22 cellular contexts compared by ENCODE assay signal in genomic region chr1:24858277-24858676, GRCh38.
A peak's percentile ranks its signal among the peaks of the same experiment; 100 is the strongest.
DNase-seq lines count a peak whose midpoint lies in the region; ATAC-seq, FAIRE-seq and TF ChIP-seq lines count a peak whose summit lies in the region.
"Had no signal": no experiment of that assay in that cellular context is flagged by ENCODE, and none has a peak within 500 bp of the region (broad histone marks: within the 10 kb centered on the region; RNA-seq: fewer than 3 reads in every experiment).

No MANE protein-coding gene starts in this region.

- CTCF ChIA-PET in activated CD4-positive, alpha-beta memory T cell treated with anti-CD3 and anti-CD28 coated beads for 36 hours (lab: Charles Lee) = interaction anchor here (1.2 kb wide), 1 partner anchor 10 kb away, joined by 3 read pairs; no protein-coding TSS in a partner anchor
- CTCF ChIA-PET in activated CD4-positive, alpha-beta memory T cell treated with anti-CD3 and anti-CD28 coated beads, Interleukin-2, amount 10 ng/mL, durations not matched to agents 7 days and 5 days (lab: Charles Lee) = no interaction called here
- CTCF ChIA-PET in K562 (lab: Yijun Ruan, JAX; ENCODE audit: low intra/inter-chr PET ratio) = no interaction called here

- H3K9me3 ChIP-seq in K562 (replicated peaks; ENCODE audit: control insufficient read depth, insufficient read depth, low read depth, low read length) = no peaks in the 10 kb centered on the region
- H3K9me3 ChIP-seq: BLaER1 had no signal

- H3K36me3 Mint-ChIP-seq in activated CD4-positive, alpha-beta memory T cell treated with anti-CD3 and anti-CD28 coated beads for 36 hours = no peaks in the 10 kb centered on the region
- H3K36me3 Mint-ChIP-seq in activated CD4-positive, alpha-beta memory T cell treated with anti-CD3 and anti-CD28 coated beads, Interleukin-2, amount 10 ng/mL, durations not matched to agents 7 days and 5 days (ENCODE audit: low read depth) = no peaks in the 10 kb centered on the region
- H3K36me3 Mint-ChIP-seq in immature natural killer cell = peaks cover 0 to 22% (median 19%) of the 10 kb centered on the region in 3 donors
- H3K36me3 Mint-ChIP-seq: CD4-positive, CD25-positive, alpha-beta regulatory T cell; CD8-positive, alpha-beta T cell had no signal

- no peaks in the 10 kb centered on the region for H3K4me1 Mint-ChIP-seq in activated CD4-positive, alpha-beta memory T cell treated with anti-CD3 and anti-CD28 coated beads for 36 hours (ENCODE audit: low read depth)
- peaks cover 10% of the 10 kb centered on the region for H3K4me1 Mint-ChIP-seq in activated CD4-positive, alpha-beta memory T cell treated with anti-CD3 and anti-CD28 coated beads, Interleukin-2, amount 10 ng/mL, durations not matched to agents 7 days and 5 days
- peaks cover 79 to 97% of the 10 kb centered on the region in 2 donors for H3K4me1 Mint-ChIP-seq in immature natural killer cell
- H3K4me1 Mint-ChIP-seq: B cell had no signal

- no peaks in the 10 kb centered on the region for H3K79me2 ChIP-seq in K562 (ENCODE audit: control insufficient read depth, insufficient read depth, low read length)

- H3K4me2 ChIP-seq in K562 (ENCODE audit: insufficient read depth, low read length) = no peak overlapping the region
- H3K4me2 ChIP-seq: BLaER1, GM23338 had no signal

- 5% methylated on average over 1 of the region's 1 CpG for WGBS in K562 (ENCODE audit: insufficient coverage, low coverage, missing lambda C conversion rate)

- FAIRE-seq in K562 (lab: Jason Lieb, UNC) (no peak), frontal cortex (lab: Jason Lieb, UNC) (no peak)
- FAIRE-seq: A204.1, D721Med, GM12878 had no signal

- TF ChIP-seq EP300 in K562 (IDR thresholded peaks at IDR 0.05; ENCODE audit: low read length) = no peak

- no peak for DNase-seq in activated CD4-positive, alpha-beta memory T cell treated with anti-CD3 and anti-CD28 coated beads for 36 hours
- DNase-seq in activated CD4-positive, alpha-beta memory T cell treated with anti-CD3 and anti-CD28 coated beads, Interleukin-2, amount 10 ng/mL, durations not matched to agents 7 days and 5 days = no peak
- DNase-seq in K562 (ENCODE audit: extremely low read depth in 1 of 4, low spot score in 3 of 4) = no peak
- no peak for DNase-seq in immature natural killer cell
- no peak for DNase-seq in hepatic stellate cell (ENCODE audit: low spot score)
- DNase-seq in NCI-H2171 treated with DMSO at 0.1 percent for 48 hours (lab: John Stamatoyannopoulos, UW) = no peak
- no peak for DNase-seq in frontal cortex (ENCODE audit: low spot score in 2 of 2)
- DNase-seq: CD4-positive, CD25-positive, alpha-beta regulatory T cell; CD8-positive, alpha-beta T cell; DMS 273 treated with DMSO at 0.1 percent for 48 hours; DMS79; EL; GDM1; H9 had no signal

- 0 out of 2 replicates have a peak, but pooled peaks cover 5% of the 10 kb centered on the region for H4K20me1 ChIP-seq in K562 (replicated peaks; ENCODE audit: control insufficient read depth, insufficient read depth, low read length)
- H4K20me1 ChIP-seq: BLaER1 had no signal

- H3K27me3 Mint-ChIP-seq in activated CD4-positive, alpha-beta memory T cell treated with anti-CD3 and anti-CD28 coated beads for 36 hours = no peaks in the 10 kb centered on the region
- H3K27me3 Mint-ChIP-seq in activated CD4-positive, alpha-beta memory T cell treated with anti-CD3 and anti-CD28 coated beads, Interleukin-2, amount 10 ng/mL, durations not matched to agents 7 days and 5 days = peaks cover 27% of the 10 kb centered on the region
- H3K27me3 Mint-ChIP-seq in immature natural killer cell (ENCODE audit: low read depth in 3 of 3) = peaks cover 0 to 17% (median 14%) of the 10 kb centered on the region in 3 donors

- H3K27ac ChIP-seq in K562 (ENCODE audit: extremely low read depth, low read depth, low read length) = no peak overlapping the region
- H3K27ac ChIP-seq: 22Rv1, BLaER1, C4-2B had no signal

- H3K9me1 ChIP-seq in K562 (ENCODE audit: control insufficient read depth, insufficient read depth, low read length) = no peaks in the 10 kb centered on the region

- TF ChIP-seq CTCF in K562 (IDR thresholded peaks at IDR 0.05 in 2 of 3, conservative IDR thresholded peaks at IDR 0.05 in 1 of 3; ENCODE audit: insufficient read depth in 2 of 3, low read depth in 1 of 3, low read length in 3 of 3) = no peak

- POLR2A ChIA-PET in activated CD4-positive, alpha-beta memory T cell treated with anti-CD3 and anti-CD28 coated beads for 36 hours (lab: Charles Lee) = no interaction called here
- POLR2A ChIA-PET in activated CD4-positive, alpha-beta memory T cell treated with anti-CD3 and anti-CD28 coated beads, Interleukin-2, amount 10 ng/mL, durations not matched to agents 7 days and 5 days (lab: Charles Lee) = no interaction called here
- POLR2A ChIA-PET in K562 (lab: Yijun Ruan, JAX) = interaction anchor here (0.6 kb wide), 2 partner anchors 54 to 1218 kb away, joined by 3 read pairs; no protein-coding TSS in a partner anchor

- H3K4me1 ChIP-seq in K562 (replicated peaks in 1 of 2; ENCODE audit: control insufficient read depth in 2 of 2, insufficient read depth in 2 of 2, low read length in 2 of 2) = 0 out of 5 replicates have a peak, but pooled peaks cover 0 to 3% of the 10 kb centered on the region in 2 experiments

- H3K36me3 ChIP-seq in K562 (ENCODE audit: control insufficient read depth, insufficient read depth, low read length) = no peaks in the 10 kb centered on the region
- H3K36me3 ChIP-seq: BLaER1 had no signal

- no peak overlapping the region for H2AFZ ChIP-seq in K562 (ENCODE audit: low read depth, low read length)
- H2AFZ ChIP-seq: GM23338 had no signal

- no peaks in the 10 kb centered on the region for H3K9me3 Mint-ChIP-seq in activated CD4-positive, alpha-beta memory T cell treated with anti-CD3 and anti-CD28 coated beads for 36 hours
- H3K9me3 Mint-ChIP-seq in activated CD4-positive, alpha-beta memory T cell treated with anti-CD3 and anti-CD28 coated beads, Interleukin-2, amount 10 ng/mL, durations not matched to agents 7 days and 5 days = no peaks in the 10 kb centered on the region
- no peaks in the 10 kb centered on the region for H3K9me3 Mint-ChIP-seq in immature natural killer cell
- H3K9me3 Mint-ChIP-seq: CD4-positive, CD25-positive, alpha-beta regulatory T cell; CD8-positive, alpha-beta T cell; GM23338; H9 had no signal

- intact Hi-C loops in activated CD4-positive, alpha-beta memory T cell treated with anti-CD3 and anti-CD28 coated beads for 36 hours (cut with micrococcal nuclease) = no loop called here
- intact Hi-C loops in K562 (cut with micrococcal nuclease) = no loop called here

- no peak overlapping the region for H3K9ac ChIP-seq in K562 (ENCODE audit: insufficient read depth in 1 of 2, low read depth in 2 of 2, low read length in 2 of 2)
- H3K9ac ChIP-seq: BLaER1 had no signal

- H3K4me3 ChIP-seq in K562 = no peak overlapping the region
- H3K4me3 ChIP-seq: BLaER1, GM12878, GM23338 had no signal

- H3K27ac Mint-ChIP-seq in activated CD4-positive, alpha-beta memory T cell treated with anti-CD3 and anti-CD28 coated beads for 36 hours = peak overlapping the region; percentile 60
- H3K27ac Mint-ChIP-seq in activated CD4-positive, alpha-beta memory T cell treated with anti-CD3 and anti-CD28 coated beads, Interleukin-2, amount 10 ng/mL, durations not matched to agents 7 days and 5 days = no peak overlapping the region
- H3K27ac Mint-ChIP-seq in immature natural killer cell = peak overlapping the region; percentile 82 to 99 (median 96)
- H3K27ac Mint-ChIP-seq: B cell; CD4-positive, CD25-positive, alpha-beta regulatory T cell; CD8-positive, alpha-beta T cell; GM23338 had no signal

- in situ Hi-C loops in K562 (cut with MboI) = no loop called here

- no peak for TF ChIP-seq POLR2A in K562 (conservative IDR thresholded peaks at IDR 0.05)

- no peak for TF ChIP-seq RAD21 in K562 (CRISPR knock-in tag; conservative IDR thresholded peaks at IDR 0.05 in 1 of 2, IDR thresholded peaks at IDR 0.05 in 1 of 2)

- BruUV-seq in K562 (replicated peaks; lab: Mats Ljungman, UMichigan) = no TSS peak

- H3K27me3 ChIP-seq in K562 (ENCODE audit: control insufficient read depth in 2 of 2, insufficient read depth in 2 of 2, low read length in 2 of 2) = peaks cover 36 to 64% of the 10 kb centered on the region in 2 experiments
- H3K27me3 ChIP-seq: BLaER1 had no signal

- no peak overlapping the region for H3K4me3 Mint-ChIP-seq in activated CD4-positive, alpha-beta memory T cell treated with anti-CD3 and anti-CD28 coated beads for 36 hours
- no peak overlapping the region for H3K4me3 Mint-ChIP-seq in activated CD4-positive, alpha-beta memory T cell treated with anti-CD3 and anti-CD28 coated beads, Interleukin-2, amount 10 ng/mL, durations not matched to agents 7 days and 5 days
- H3K4me3 Mint-ChIP-seq in immature natural killer cell = peak overlapping the region; percentile 84 to 97 (median 92)
- H3K4me3 Mint-ChIP-seq: B cell; CD4-positive, CD25-positive, alpha-beta regulatory T cell; GM23338; H9 had no signal

- ATAC-seq in K562 = no peak

TF ChIP-seq in K562, 482 proteins besides CTCF, POLR2A, EP300 and RAD21:
- no peak for TF ChIP-seq TGIF2 (CRISPR knock-in tag; IDR thresholded peaks at IDR 0.05)
- TF ChIP-seq ZKSCAN1 (IDR thresholded peaks at IDR 0.05; ENCODE audit: low read depth, low read length) = peak; percentile 78; the same call in 1 of the 2 replicates

Comparison
In these comparisons a context has a peak if more than half of its experiments do, and no peak if none do; other contexts are left out.
1. H3K4me3 Mint-ChIP-seq: peak in immature natural killer cell (5 of 5); none in activated CD4-positive, alpha-beta memory T cell treated with anti-CD3 and anti-CD28 coated beads for 36 hours (single experiment) and activated CD4-positive, alpha-beta memory T cell treated with anti-CD3 and anti-CD28 coated beads, Interleukin-2, amount 10 ng/mL, durations not matched to agents 7 days and 5 days (single experiment).